1 cellular context compared by ENCODE assay signal in the genomic region with DNA sequence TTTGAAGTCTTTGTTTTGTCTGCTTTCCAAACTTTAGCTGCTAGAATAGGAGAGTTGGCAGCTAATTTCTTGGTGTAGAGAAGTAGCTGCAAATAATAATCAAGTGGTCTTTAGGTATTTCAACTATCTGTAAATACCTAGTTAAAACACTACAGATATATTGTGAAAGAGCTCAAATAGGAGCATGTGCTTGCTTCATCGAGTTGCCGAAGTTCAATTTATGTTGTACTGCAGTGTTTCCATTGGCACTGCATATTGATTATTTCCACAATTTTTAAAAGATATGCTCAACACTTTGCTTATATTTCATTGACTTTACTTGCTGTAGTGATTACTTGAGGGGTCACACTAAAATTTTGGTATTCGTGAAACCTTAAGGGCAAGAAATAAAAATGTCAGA.
TF ChIP-seq lines count a peak whose summit lies in the region.

No MANE protein-coding gene starts in this region.

TF ChIP-seq in HepG2, 621 proteins besides CTCF, POLR2A, EP300 and RAD21 (continued from another document and continues in another):
- TF ChIP-seq, protein P1, sequence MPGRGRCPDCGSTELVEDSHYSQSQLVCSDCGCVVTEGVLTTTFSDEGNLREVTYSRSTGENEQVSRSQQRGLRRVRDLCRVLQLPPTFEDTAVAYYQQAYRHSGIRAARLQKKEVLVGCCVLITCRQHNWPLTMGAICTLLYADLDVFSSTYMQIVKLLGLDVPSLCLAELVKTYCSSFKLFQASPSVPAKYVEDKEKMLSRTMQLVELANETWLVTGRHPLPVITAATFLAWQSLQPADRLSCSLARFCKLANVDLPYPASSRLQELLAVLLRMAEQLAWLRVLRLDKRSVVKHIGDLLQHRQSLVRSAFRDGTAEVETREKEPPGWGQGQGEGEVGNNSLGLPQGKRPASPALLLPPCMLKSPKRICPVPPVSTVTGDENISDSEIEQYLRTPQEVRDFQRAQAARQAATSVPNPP (CRISPR knock-in tag; IDR thresholded peaks at IDR 0.05), result no peak
- TF ChIP-seq U2AF2 (IDR thresholded peaks at IDR 0.05; ENCODE audit: low read depth, low read length) (no peak), FOXK2 (IDR thresholded peaks at IDR 0.05) (no peak), RBM22 (optimal IDR thresholded peaks at IDR 0.05; ENCODE audit: low read length) (no peak), ZNF543 (CRISPR knock-in tag; IDR thresholded peaks at IDR 0.05) (no peak), ZNF562 (CRISPR knock-in tag; IDR thresholded peaks at IDR 0.05; ENCODE audit: borderline replicate concordance) (no peak), ZNF292 (CRISPR knock-in tag; IDR thresholded peaks at IDR 0.05; ENCODE audit: borderline replicate concordance, low read depth) (no peak), ZNF644 (CRISPR knock-in tag; IDR thresholded peaks at IDR 0.05; ENCODE audit: low read depth) (0 out of 2 replicates have a peak, but pooled peaks have one; percentile 53), ZFY (CRISPR knock-in tag; IDR thresholded peaks at IDR 0.05) (no peak), MIER3 (CRISPR knock-in tag; IDR thresholded peaks at IDR 0.05; ENCODE audit: borderline replicate concordance) (no peak), ZMYM3 (CRISPR knock-in tag; IDR thresholded peaks at IDR 0.05) (no peak), HHEX (CRISPR knock-in tag; IDR thresholded peaks at IDR 0.05) (no peak), ATRX (CRISPR knock-in tag; IDR thresholded peaks at IDR 0.05; ENCODE audit: borderline replicate concordance) (no peak), SMC3 (IDR thresholded peaks at IDR 0.05; ENCODE audit: low read length) (no peak), HMG20A (CRISPR knock-in tag; IDR thresholded peaks at IDR 0.05; ENCODE audit: borderline replicate concordance) (peak; percentile 47; the same call in 1 of the 2 replicates), RBAK (CRISPR knock-in tag; IDR thresholded peaks at IDR 0.05) (no peak), EEA1 (CRISPR knock-in tag; IDR thresholded peaks at IDR 0.05; ENCODE audit: borderline replicate concordance) (no peak), GATAD2A (CRISPR knock-in tag; IDR thresholded peaks at IDR 0.05) (peak; percentile 86), PAF1 (CRISPR knock-in tag; IDR thresholded peaks at IDR 0.05) (no peak), ZNF775 (CRISPR knock-in tag; IDR thresholded peaks at IDR 0.05; ENCODE audit: borderline replicate concordance) (no peak), MTF1 (CRISPR knock-in tag; IDR thresholded peaks at IDR 0.05) (no peak), ZNF33B (CRISPR knock-in tag; IDR thresholded peaks at IDR 0.05) (no peak), NCOA1 (CRISPR knock-in tag; IDR thresholded peaks at IDR 0.05) (no peak), SOX13 (IDR thresholded peaks at IDR 0.05) (no peak), SOX13 (CRISPR knock-in tag; conservative IDR thresholded peaks at IDR 0.05 in 1 of 2, IDR thresholded peaks at IDR 0.05 in 1 of 2) (peak in 1 of 2 experiments; percentile 41; a peak in 1 of 4 replicates), XBP1 (CRISPR knock-in tag; IDR thresholded peaks at IDR 0.05) (no peak), NAIF1 (CRISPR knock-in tag; IDR thresholded peaks at IDR 0.05; ENCODE audit: borderline replicate concordance) (no peak), ZNF570 (CRISPR knock-in tag; IDR thresholded peaks at IDR 0.05; ENCODE audit: borderline replicate concordance) (no peak), NCOA2 (CRISPR knock-in tag; IDR thresholded peaks at IDR 0.05) (peak; percentile 52), ETV6 (CRISPR knock-in tag; conservative IDR thresholded peaks at IDR 0.05) (no peak)
- TF ChIP-seq, protein P2, sequence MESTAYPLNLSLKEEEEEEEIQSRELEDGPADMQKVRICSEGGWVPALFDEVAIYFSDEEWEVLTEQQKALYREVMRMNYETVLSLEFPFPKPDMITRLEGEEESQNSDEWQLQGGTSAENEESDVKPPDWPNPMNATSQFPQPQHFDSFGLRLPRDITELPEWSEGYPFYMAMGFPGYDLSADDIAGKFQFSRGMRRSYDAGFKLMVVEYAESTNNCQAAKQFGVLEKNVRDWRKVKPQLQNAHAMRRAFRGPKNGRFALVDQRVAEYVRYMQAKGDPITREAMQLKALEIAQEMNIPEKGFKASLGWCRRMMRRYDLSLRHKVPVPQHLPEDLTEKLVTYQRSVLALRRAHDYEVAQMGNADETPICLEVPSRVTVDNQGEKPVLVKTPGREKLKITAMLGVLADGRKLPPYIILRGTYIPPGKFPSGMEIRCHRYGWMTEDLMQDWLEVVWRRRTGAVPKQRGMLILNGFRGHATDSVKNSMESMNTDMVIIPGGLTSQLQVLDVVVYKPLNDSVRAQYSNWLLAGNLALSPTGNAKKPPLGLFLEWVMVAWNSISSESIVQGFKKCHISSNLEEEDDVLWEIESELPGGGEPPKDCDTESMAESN (CRISPR knock-in tag; conservative IDR thresholded peaks at IDR 0.05), result no peak
- TF ChIP-seq, protein P3, sequence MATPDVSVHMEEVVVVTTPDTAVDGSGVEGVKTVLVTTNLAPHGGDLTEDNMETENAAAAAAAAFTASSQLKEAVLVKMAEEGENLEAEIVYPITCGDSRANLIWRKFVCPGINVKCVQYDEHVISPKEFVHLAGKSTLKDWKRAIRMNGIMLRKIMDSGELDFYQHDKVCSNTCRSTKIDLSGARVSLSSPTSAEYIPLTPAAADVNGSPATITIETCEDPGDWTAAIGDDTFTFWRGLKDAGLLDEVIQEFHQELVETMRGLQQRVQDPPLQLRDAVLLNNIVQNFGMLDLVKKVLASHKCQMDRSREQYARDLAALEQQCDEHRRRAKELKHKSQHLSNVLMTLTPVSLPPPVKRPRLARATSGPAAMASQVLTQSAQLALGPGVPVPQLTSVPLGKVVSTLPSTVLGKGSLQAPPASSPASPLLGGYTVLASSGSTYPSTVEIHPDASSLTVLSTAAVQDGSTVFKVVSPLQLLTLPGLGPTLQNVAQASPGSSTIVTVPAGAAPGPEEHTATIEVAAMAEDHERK (CRISPR knock-in tag; IDR thresholded peaks at IDR 0.05; ENCODE audit: low read depth), result no peak
- TF ChIP-seq, protein P4, sequence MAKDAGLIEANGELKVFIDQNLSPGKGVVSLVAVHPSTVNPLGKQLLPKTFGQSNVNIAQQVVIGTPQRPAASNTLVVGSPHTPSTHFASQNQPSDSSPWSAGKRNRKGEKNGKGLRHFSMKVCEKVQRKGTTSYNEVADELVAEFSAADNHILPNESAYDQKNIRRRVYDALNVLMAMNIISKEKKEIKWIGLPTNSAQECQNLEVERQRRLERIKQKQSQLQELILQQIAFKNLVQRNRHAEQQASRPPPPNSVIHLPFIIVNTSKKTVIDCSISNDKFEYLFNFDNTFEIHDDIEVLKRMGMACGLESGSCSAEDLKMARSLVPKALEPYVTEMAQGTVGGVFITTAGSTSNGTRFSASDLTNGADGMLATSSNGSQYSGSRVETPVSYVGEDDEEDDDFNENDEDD (CRISPR knock-in tag; IDR thresholded peaks at IDR 0.05; ENCODE audit: borderline replicate concordance), result peak; percentile 42; the same call in 1 of the 2 replicates
- TF ChIP-seq, protein P5, sequence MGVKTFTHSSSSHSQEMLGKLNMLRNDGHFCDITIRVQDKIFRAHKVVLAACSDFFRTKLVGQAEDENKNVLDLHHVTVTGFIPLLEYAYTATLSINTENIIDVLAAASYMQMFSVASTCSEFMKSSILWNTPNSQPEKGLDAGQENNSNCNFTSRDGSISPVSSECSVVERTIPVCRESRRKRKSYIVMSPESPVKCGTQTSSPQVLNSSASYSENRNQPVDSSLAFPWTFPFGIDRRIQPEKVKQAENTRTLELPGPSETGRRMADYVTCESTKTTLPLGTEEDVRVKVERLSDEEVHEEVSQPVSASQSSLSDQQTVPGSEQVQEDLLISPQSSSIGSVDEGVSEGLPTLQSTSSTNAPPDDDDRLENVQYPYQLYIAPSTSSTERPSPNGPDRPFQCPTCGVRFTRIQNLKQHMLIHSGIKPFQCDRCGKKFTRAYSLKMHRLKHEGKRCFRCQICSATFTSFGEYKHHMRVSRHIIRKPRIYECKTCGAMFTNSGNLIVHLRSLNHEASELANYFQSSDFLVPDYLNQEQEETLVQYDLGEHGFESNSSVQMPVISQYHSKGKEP (CRISPR knock-in tag; IDR thresholded peaks at IDR 0.05), result no peak
- TF ChIP-seq, protein P6, sequence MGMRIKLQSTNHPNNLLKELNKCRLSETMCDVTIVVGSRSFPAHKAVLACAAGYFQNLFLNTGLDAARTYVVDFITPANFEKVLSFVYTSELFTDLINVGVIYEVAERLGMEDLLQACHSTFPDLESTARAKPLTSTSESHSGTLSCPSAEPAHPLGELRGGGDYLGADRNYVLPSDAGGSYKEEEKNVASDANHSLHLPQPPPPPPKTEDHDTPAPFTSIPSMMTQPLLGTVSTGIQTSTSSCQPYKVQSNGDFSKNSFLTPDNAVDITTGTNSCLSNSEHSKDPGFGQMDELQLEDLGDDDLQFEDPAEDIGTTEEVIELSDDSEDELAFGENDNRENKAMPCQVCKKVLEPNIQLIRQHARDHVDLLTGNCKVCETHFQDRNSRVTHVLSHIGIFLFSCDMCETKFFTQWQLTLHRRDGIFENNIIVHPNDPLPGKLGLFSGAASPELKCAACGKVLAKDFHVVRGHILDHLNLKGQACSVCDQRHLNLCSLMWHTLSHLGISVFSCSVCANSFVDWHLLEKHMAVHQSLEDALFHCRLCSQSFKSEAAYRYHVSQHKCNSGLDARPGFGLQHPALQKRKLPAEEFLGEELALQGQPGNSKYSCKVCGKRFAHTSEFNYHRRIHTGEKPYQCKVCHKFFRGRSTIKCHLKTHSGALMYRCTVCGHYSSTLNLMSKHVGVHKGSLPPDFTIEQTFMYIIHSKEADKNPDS (CRISPR knock-in tag; IDR thresholded peaks at IDR 0.05), result no peak
- TF ChIP-seq, protein P7, sequence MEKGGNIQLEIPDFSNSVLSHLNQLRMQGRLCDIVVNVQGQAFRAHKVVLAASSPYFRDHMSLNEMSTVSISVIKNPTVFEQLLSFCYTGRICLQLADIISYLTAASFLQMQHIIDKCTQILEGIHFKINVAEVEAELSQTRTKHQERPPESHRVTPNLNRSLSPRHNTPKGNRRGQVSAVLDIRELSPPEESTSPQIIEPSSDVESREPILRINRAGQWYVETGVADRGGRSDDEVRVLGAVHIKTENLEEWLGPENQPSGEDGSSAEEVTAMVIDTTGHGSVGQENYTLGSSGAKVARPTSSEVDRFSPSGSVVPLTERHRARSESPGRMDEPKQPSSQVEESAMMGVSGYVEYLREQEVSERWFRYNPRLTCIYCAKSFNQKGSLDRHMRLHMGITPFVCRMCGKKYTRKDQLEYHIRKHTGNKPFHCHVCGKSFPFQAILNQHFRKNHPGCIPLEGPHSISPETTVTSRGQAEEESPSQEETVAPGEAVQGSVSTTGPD (CRISPR knock-in tag; IDR thresholded peaks at IDR 0.05), result no peak
- TF ChIP-seq, protein P8, sequence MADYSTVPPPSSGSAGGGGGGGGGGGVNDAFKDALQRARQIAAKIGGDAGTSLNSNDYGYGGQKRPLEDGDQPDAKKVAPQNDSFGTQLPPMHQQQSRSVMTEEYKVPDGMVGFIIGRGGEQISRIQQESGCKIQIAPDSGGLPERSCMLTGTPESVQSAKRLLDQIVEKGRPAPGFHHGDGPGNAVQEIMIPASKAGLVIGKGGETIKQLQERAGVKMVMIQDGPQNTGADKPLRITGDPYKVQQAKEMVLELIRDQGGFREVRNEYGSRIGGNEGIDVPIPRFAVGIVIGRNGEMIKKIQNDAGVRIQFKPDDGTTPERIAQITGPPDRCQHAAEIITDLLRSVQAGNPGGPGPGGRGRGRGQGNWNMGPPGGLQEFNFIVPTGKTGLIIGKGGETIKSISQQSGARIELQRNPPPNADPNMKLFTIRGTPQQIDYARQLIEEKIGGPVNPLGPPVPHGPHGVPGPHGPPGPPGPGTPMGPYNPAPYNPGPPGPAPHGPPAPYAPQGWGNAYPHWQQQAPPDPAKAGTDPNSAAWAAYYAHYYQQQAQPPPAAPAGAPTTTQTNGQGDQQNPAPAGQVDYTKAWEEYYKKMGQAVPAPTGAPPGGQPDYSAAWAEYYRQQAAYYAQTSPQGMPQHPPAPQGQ (CRISPR knock-in tag; IDR thresholded peaks at IDR 0.05; ENCODE audit: borderline replicate concordance), result no peak
- TF ChIP-seq, protein P9, sequence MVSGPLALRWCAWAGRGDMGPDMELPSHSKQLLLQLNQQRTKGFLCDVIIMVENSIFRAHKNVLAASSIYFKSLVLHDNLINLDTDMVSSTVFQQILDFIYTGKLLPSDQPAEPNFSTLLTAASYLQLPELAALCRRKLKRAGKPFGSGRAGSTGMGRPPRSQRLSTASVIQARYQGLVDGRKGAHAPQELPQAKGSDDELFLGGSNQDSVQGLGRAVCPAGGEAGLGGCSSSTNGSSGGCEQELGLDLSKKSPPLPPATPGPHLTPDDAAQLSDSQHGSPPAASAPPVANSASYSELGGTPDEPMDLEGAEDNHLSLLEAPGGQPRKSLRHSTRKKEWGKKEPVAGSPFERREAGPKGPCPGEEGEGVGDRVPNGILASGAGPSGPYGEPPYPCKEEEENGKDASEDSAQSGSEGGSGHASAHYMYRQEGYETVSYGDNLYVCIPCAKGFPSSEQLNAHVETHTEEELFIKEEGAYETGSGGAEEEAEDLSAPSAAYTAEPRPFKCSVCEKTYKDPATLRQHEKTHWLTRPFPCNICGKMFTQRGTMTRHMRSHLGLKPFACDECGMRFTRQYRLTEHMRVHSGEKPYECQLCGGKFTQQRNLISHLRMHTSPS (CRISPR knock-in tag; IDR thresholded peaks at IDR 0.05; ENCODE audit: low read depth), result no peak
- TF ChIP-seq, protein P10, sequence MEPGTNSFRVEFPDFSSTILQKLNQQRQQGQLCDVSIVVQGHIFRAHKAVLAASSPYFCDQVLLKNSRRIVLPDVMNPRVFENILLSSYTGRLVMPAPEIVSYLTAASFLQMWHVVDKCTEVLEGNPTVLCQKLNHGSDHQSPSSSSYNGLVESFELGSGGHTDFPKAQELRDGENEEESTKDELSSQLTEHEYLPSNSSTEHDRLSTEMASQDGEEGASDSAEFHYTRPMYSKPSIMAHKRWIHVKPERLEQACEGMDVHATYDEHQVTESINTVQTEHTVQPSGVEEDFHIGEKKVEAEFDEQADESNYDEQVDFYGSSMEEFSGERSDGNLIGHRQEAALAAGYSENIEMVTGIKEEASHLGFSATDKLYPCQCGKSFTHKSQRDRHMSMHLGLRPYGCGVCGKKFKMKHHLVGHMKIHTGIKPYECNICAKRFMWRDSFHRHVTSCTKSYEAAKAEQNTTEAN (CRISPR knock-in tag; conservative IDR thresholded peaks at IDR 0.05), result no peak
- TF ChIP-seq, protein P11, sequence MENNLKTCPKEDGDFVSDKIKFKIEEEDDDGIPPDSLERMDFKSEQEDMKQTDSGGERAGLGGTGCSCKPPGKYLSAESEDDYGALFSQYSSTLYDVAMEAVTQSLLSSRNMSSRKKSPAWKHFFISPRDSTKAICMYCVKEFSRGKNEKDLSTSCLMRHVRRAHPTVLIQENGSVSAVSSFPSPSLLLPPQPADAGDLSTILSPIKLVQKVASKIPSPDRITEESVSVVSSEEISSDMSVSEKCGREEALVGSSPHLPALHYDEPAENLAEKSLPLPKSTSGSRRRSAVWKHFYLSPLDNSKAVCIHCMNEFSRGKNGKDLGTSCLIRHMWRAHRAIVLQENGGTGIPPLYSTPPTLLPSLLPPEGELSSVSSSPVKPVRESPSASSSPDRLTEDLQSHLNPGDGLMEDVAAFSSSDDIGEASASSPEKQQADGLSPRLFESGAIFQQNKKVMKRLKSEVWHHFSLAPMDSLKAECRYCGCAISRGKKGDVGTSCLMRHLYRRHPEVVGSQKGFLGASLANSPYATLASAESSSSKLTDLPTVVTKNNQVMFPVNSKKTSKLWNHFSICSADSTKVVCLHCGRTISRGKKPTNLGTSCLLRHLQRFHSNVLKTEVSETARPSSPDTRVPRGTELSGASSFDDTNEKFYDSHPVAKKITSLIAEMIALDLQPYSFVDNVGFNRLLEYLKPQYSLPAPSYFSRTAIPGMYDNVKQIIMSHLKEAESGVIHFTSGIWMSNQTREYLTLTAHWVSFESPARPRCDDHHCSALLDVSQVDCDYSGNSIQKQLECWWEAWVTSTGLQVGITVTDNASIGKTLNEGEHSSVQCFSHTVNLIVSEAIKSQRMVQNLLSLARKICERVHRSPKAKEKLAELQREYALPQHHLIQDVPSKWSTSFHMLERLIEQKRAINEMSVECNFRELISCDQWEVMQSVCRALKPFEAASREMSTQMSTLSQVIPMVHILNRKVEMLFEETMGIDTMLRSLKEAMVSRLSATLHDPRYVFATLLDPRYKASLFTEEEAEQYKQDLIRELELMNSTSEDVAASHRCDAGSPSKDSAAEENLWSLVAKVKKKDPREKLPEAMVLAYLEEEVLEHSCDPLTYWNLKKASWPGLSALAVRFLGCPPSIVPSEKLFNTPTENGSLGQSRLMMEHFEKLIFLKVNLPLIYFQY (CRISPR knock-in tag; IDR thresholded peaks at IDR 0.05; ENCODE audit: borderline replicate concordance), result no peak
